ENCODE assay signal across 20 cellular contexts in the genomic region with DNA sequence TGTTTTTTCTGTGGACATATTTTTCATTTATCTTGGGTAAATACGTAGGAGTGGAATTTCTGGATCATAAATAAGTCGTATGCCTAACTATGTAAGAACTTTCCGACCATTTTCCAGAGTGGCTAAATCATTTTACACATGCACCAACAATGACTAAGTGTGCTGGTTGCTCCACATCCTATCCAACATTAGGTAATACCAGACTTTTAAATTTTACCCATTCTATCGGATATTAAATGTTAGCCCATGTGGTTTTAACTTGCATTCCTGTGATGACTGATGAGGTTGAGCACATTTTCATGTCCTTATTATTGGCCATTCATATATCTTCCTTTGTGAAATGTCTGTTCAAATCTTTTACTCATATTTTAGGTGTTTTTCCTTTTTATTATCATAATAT.
DNase-seq lines count a peak whose midpoint lies in the region; ATAC-seq and TF ChIP-seq lines count a peak whose summit lies in the region.
"Had no signal": no experiment of that assay in that cellular context is flagged by ENCODE, and none has a peak within 500 bp of the region (broad histone marks: within the 10 kb centered on the region; RNA-seq: fewer than 3 reads in every experiment).

No MANE protein-coding gene starts in this region.

- H3K4me3 ChIP-seq in AG04449 (ENCODE audit: low read depth, low read length) (no peak overlapping the region), astrocyte of the cerebellum (ENCODE audit: low read depth, low read length) (no peak overlapping the region)
- H3K4me3 ChIP-seq in CD4-positive, alpha-beta memory T cell (ENCODE audit: low read length in 2 of 2) = no peak overlapping the region
- H3K4me3 ChIP-seq: vagina had no signal

- ATAC-seq in foreskin keratinocyte (peak; percentile 87), GM21576 (IDR thresholded peaks at IDR 0.05; ENCODE audit: unreplicated experiment) (no peak), GM21619 (IDR thresholded peaks at IDR 0.05; ENCODE audit: unreplicated experiment) (no peak)
- ATAC-seq: HCT116; stimulated activated naive CD8-positive, alpha-beta T cell treated with anti-CD3 and anti-CD28 coated beads, Interleukin-15, amount 100 ng/mL, for 72 hours had no signal

- H3K9me3 Mint-ChIP-seq in CD4-positive, alpha-beta memory T cell = no peaks in the 10 kb centered on the region
- H3K9me3 Mint-ChIP-seq: stimulated activated naive CD8-positive, alpha-beta T cell treated with anti-CD3 and anti-CD28 coated beads, Interleukin-15, amount 100 ng/mL, for 72 hours; T-helper 2 cell treated with Interferon-gamma antibody and Interleukin-4, amounts not matched to agents 5 μg/mL and 100 μg/mL, for 36 hours had no signal

- H3K4me3 Mint-ChIP-seq in CD4-positive, alpha-beta memory T cell = no peak overlapping the region
- H3K4me3 Mint-ChIP-seq: activated CD4-positive, alpha-beta T cell treated with anti-CD3 and anti-CD28 coated beads, Interleukin-2, amount 10 ng/mL, durations not matched to agents 24 days and 14 days; activated naive CD8-positive, alpha-beta T cell; stimulated activated naive CD8-positive, alpha-beta T cell treated with anti-CD3 and anti-CD28 coated beads, Interleukin-15, amount 100 ng/mL, for 72 hours; T-helper 2 cell treated with Interferon-gamma antibody and Interleukin-4, amounts not matched to agents 5 μg/mL and 100 μg/mL, for 36 hours had no signal

- intact Hi-C loops in CD4-positive, alpha-beta memory T cell (cut with micrococcal nuclease) = no loop called here

- CTCF ChIA-PET in AG04449 (lab: Yijun Ruan, JAX) = no interaction called here
- CTCF ChIA-PET in CD4-positive, alpha-beta memory T cell (lab: Charles Lee; ENCODE audit: partially characterized antibody) = no interaction called here

- H3K27me3 ChIP-seq in foreskin keratinocyte = no peaks in the 10 kb centered on the region
- no peaks in the 10 kb centered on the region for H3K27me3 ChIP-seq in CD4-positive, alpha-beta memory T cell (ENCODE audit: insufficient read depth, low read length)
- H3K27me3 ChIP-seq: neutrophil, vagina had no signal

- no peak overlapping the region for H3K27ac Mint-ChIP-seq in CD4-positive, alpha-beta memory T cell
- H3K27ac Mint-ChIP-seq: activated CD4-positive, alpha-beta T cell treated with anti-CD3 and anti-CD28 coated beads, Interleukin-2, amount 10 ng/mL, durations not matched to agents 24 days and 14 days; activated naive CD8-positive, alpha-beta T cell; stimulated activated naive CD8-positive, alpha-beta T cell treated with anti-CD3 and anti-CD28 coated beads, Interleukin-15, amount 100 ng/mL, for 72 hours; T-helper 2 cell treated with Interferon-gamma antibody and Interleukin-4, amounts not matched to agents 5 μg/mL and 100 μg/mL, for 36 hours had no signal

- H3K9me3 ChIP-seq in CD4-positive, alpha-beta memory T cell (ENCODE audit: control insufficient read depth in 1 of 2, low read length in 2 of 2) = no peaks in the 10 kb centered on the region
- H3K9me3 ChIP-seq: neutrophil, vagina had no signal

- in situ Hi-C loops in astrocyte of the cerebellum (cut with HindIII; ENCODE audit: low sequenced_read_pairs) = no loop called here

- peak overlapping the region; percentile 36 for H3K27ac ChIP-seq in foreskin keratinocyte
- no peak overlapping the region for H3K27ac ChIP-seq in CD4-positive, alpha-beta memory T cell (ENCODE audit: low read depth, low read length)
- H3K27ac ChIP-seq: neutrophil, vagina had no signal

- H3K4me1 ChIP-seq in foreskin keratinocyte = peaks cover 24% of the 10 kb centered on the region
- no peaks in the 10 kb centered on the region for H3K4me1 ChIP-seq in CD4-positive, alpha-beta memory T cell (ENCODE audit: insufficient read depth, low read length)
- H3K4me1 ChIP-seq: vagina had no signal

- POLR2A ChIA-PET in AG04449 (lab: Yijun Ruan, JAX) = no interaction called here
- POLR2A ChIA-PET in CD4-positive, alpha-beta memory T cell (lab: Charles Lee; ENCODE audit: partially characterized antibody) = no interaction called here

- TF ChIP-seq CTCF in AG04449 (IDR thresholded peaks at IDR 0.05; ENCODE audit: insufficient read depth, low read length, missing control alignments) (no peak), astrocyte of the cerebellum (IDR thresholded peaks at IDR 0.05; ENCODE audit: low read depth, low read length, missing control alignments) (no peak), foreskin keratinocyte (conservative IDR thresholded peaks at IDR 0.05) (no peak)

- H3K4me1 Mint-ChIP-seq in CD4-positive, alpha-beta memory T cell = no peaks in the 10 kb centered on the region
- H3K4me1 Mint-ChIP-seq: activated CD4-positive, alpha-beta T cell treated with anti-CD3 and anti-CD28 coated beads, Interleukin-2, amount 10 ng/mL, durations not matched to agents 24 days and 14 days; stimulated activated naive CD8-positive, alpha-beta T cell treated with anti-CD3 and anti-CD28 coated beads, Interleukin-15, amount 100 ng/mL, for 72 hours had no signal

- no peaks in the 10 kb centered on the region for H3K36me3 ChIP-seq in CD4-positive, alpha-beta memory T cell (ENCODE audit: insufficient read depth, low read length)
- H3K36me3 ChIP-seq: neutrophil, vagina had no signal

- H3K27me3 Mint-ChIP-seq in CD4-positive, alpha-beta memory T cell = peaks cover 8% of the 10 kb centered on the region in 2 donors
- H3K27me3 Mint-ChIP-seq: activated naive CD8-positive, alpha-beta T cell had no signal

- H3K36me3 Mint-ChIP-seq in CD4-positive, alpha-beta memory T cell = no peaks in the 10 kb centered on the region
- H3K36me3 Mint-ChIP-seq: activated naive CD8-positive, alpha-beta T cell had no signal

- DNase-seq in AG04449 (ENCODE audit: low read depth, low spot score) (peak; percentile 50), HS-27A (ENCODE audit: low read depth) (peak; percentile 15), astrocyte of the cerebellum (ENCODE audit: low read depth) (peak; percentile 4), foreskin keratinocyte (peak; percentile 87 to 95), NCI-H1105 treated with DMSO at 0.1 percent for 48 hours (lab: John Stamatoyannopoulos, UW) (no peak)
- DNase-seq in CD4-positive, alpha-beta memory T cell = no peak
- DNase-seq: activated CD4-positive, alpha-beta T cell treated with anti-CD3 and anti-CD28 coated beads, Interleukin-2, amount 10 ng/mL, durations not matched to agents 24 days and 14 days; activated T-cell treated with anti-CD3 and anti-CD28 coated beads for 4 hours; mesendoderm; NCI-H82; SHP77 treated with DMSO at 0.1 percent for 48 hours; small intestine; stimulated activated naive CD8-positive, alpha-beta T cell treated with anti-CD3 and anti-CD28 coated beads, Interleukin-15, amount 100 ng/mL, for 72 hours had no signal

Comparison
In these comparisons a context has a peak if more than half of its experiments do, and no peak if none do; other contexts are left out.
1. DNase-seq: peak in AG04449 (single experiment), HS-27A (single experiment), astrocyte of the cerebellum (single experiment) and foreskin keratinocyte (2 of 2); none in NCI-H1105 treated with DMSO at 0.1 percent for 48 hours (single experiment) and CD4-positive, alpha-beta memory T cell (0 of 5).